In genomic region chr17:3988297-3989120, GRCh38 we compare ENCODE assay signal across 27 cellular contexts. TPM values are rescaled to one million over a fixed set of nuclear protein-coding genes. Genes with fewer than 3 reads are reported as not detected.
DNase-seq lines count a peak whose midpoint lies in the region; ATAC-seq, FAIRE-seq and TF ChIP-seq lines count a peak whose summit lies in the region.
"Had no signal": no experiment of that assay in that cellular context is flagged by ENCODE, and none has a peak within 500 bp of the region (broad histone marks: within the 10 kb centered on the region; RNA-seq: fewer than 3 reads in every experiment).

No MANE protein-coding gene starts in this region.

- 0 out of 2 replicates have a peak overlapping the region, but pooled peaks have one; percentile 94 for H2AK5ac ChIP-seq in H1 (ENCODE audit: low read depth, low read length)

- H3K36me3 Mint-ChIP-seq in endodermal cell (ENCODE audit: low read depth): no peaks in the 10 kb centered on the region
- H3K36me3 Mint-ChIP-seq: naive thymus-derived CD4-positive, alpha-beta T cell had no signal

- ATAC-seq in left cardiac atrium (no peak), HepG2 (no peak)
- ATAC-seq: activated naive CD8-positive, alpha-beta T cell treated with anti-CD3 and anti-CD28 coated beads, Interleukin-2, amount 50 U/mL, for 24 hours; body of pancreas; naive thymus-derived CD4-positive, alpha-beta T cell had no signal

- H3K27me3 ChIP-seq in right atrium auricular region (no peaks in the 10 kb centered on the region), H1 (replicated peaks in 1 of 4; ENCODE audit: control insufficient read depth in 3 of 4, extremely low read depth in 1 of 4, insufficient read depth in 3 of 4, low read length in 3 of 4) (no peaks in the 10 kb centered on the region), HepG2 (ENCODE audit: control insufficient read depth in 1 of 2, insufficient read depth in 2 of 2, low read length in 2 of 2) (peaks cover 1 to 30% of the 10 kb centered on the region in 2 experiments), thyroid gland (no peaks in the 10 kb centered on the region), endodermal cell (ENCODE audit: control insufficient read depth, insufficient read depth, low read length, poor library complexity, severe bottlenecking) (no peaks in the 10 kb centered on the region)
- H3K27me3 ChIP-seq: body of pancreas, hepatocyte had no signal

- no peak overlapping the region for H2BK20ac ChIP-seq in H1 (ENCODE audit: low read length)

- POLR2A ChIA-PET in H1 (lab: Charles Lee; ENCODE audit: partially characterized antibody) (no interaction called here), HepG2 (lab: Yijun Ruan, JAX) (no interaction called here), OCI-LY7 (lab: Charles Lee) (interaction anchor here (0.6 to 0.7 kb wide), 5 partner anchors 8 to 172 kb away, joined by 3 to 6 read pairs (median 5); partner anchors contain the start of gene P2RX1)

- H3K27me3 Mint-ChIP-seq in endodermal cell (ENCODE audit: insufficient read depth): no peaks in the 10 kb centered on the region
- H3K27me3 Mint-ChIP-seq: stimulated activated naive CD8-positive, alpha-beta T cell treated with anti-CD3 and anti-CD28 coated beads, Interleukin-15, Interleukin-2, amounts not matched to agents 100 ng/mL and 50 ng/mL, for 24 hours had no signal

- BruUV-seq in HepG2 (replicated peaks; lab: Mats Ljungman, UMichigan) (no TSS peak), OCI-LY7 (replicated peaks; lab: Mats Ljungman, UMichigan) (no TSS peak)

- H3K9me3 ChIP-seq in right atrium auricular region (no peaks in the 10 kb centered on the region), H1 (ENCODE audit: insufficient read depth in 2 of 2, low read depth in 1 of 2, low read length in 1 of 2) (no peaks in the 10 kb centered on the region), HepG2 (ENCODE audit: low read length) (no peaks in the 10 kb centered on the region), thyroid gland (no peaks in the 10 kb centered on the region), endodermal cell (ENCODE audit: control insufficient read depth, low read length) (no peaks in the 10 kb centered on the region), OCI-LY7 (ENCODE audit: low read length) (no peaks in the 10 kb centered on the region)
- H3K9me3 ChIP-seq: body of pancreas, tibial nerve had no signal

- peak overlapping the region; percentile 63; the same call in 1 of the 2 replicates for H2BK15ac ChIP-seq in H1 (ENCODE audit: low read length)

- H3K4me1 Mint-ChIP-seq in endodermal cell: no peaks in the 10 kb centered on the region

- no peak overlapping the region for H3K56ac ChIP-seq in H1 (replicated peaks; ENCODE audit: insufficient read length, low read depth, low read length)

- H4K20me1 ChIP-seq in H1 (replicated peaks in 1 of 2; ENCODE audit: control insufficient read depth in 1 of 2, insufficient read depth in 2 of 2, low read length in 2 of 2) (no peaks in the 10 kb centered on the region), HepG2 (ENCODE audit: insufficient read depth, low read length) (no peaks in the 10 kb centered on the region), OCI-LY7 (ENCODE audit: insufficient read depth, low read length) (no peaks in the 10 kb centered on the region)

- H3K9me3 Mint-ChIP-seq in endodermal cell: no peaks in the 10 kb centered on the region
- H3K9me3 Mint-ChIP-seq: activated naive CD8-positive, alpha-beta T cell treated with anti-CD3 and anti-CD28 coated beads, Interleukin-2, amount 50 U/mL, for 24 hours; naive thymus-derived CD4-positive, alpha-beta T cell; stimulated activated naive CD8-positive, alpha-beta T cell treated with anti-CD3 and anti-CD28 coated beads, Interleukin-15, Interleukin-2, amounts not matched to agents 100 ng/mL and 50 ng/mL, for 24 hours had no signal

- no peaks in the 10 kb centered on the region for H3K9me2 ChIP-seq in OCI-LY7 (ENCODE audit: insufficient read depth, low read length)

- no peak for TF ChIP-seq EP300 in H1 (IDR thresholded peaks at IDR 0.05; ENCODE audit: borderline replicate concordance in 1 of 2, low read depth in 2 of 2, low read length in 2 of 2)
- no peak for TF ChIP-seq EP300 in HepG2 (IDR thresholded peaks at IDR 0.05; ENCODE audit: low read depth in 2 of 2, low read length in 2 of 2)
- no peak for TF ChIP-seq EP300 in HepG2 (CRISPR knock-in tag; IDR thresholded peaks at IDR 0.05; ENCODE audit: borderline replicate concordance)

- no peak overlapping the region for H3K27ac Mint-ChIP-seq in endodermal cell
- H3K27ac Mint-ChIP-seq: activated naive CD8-positive, alpha-beta T cell treated with anti-CD3 and anti-CD28 coated beads, Interleukin-2, amount 50 U/mL, for 24 hours; stimulated activated naive CD8-positive, alpha-beta T cell treated with anti-CD3 and anti-CD28 coated beads, Interleukin-15, Interleukin-2, amounts not matched to agents 100 ng/mL and 50 ng/mL, for 24 hours had no signal

- no peak overlapping the region for H2BK5ac ChIP-seq in H1 (ENCODE audit: low read depth, low read length)

- 90% methylated on average over 8 of the region's 8 CpGs; no CpG with 5 or more reads in 1 of the 2 experiments for WGBS in H1 (ENCODE audit: extremely low coverage in 1 of 2, insufficient coverage in 1 of 2, insufficient read length in 1 of 2, insufficient replicate concordance in 2 of 2, low coverage in 1 of 2, low lambda C conversion rate in 2 of 2, missing lambda C conversion rate in 1 of 2), 2 experiments
- 55% methylated on average over 8 of the region's 8 CpGs for WGBS in HepG2 (ENCODE audit: low lambda C conversion rate)
- 85 to 90% methylated on average over 8 of the region's 8 CpGs for WGBS in thyroid gland, 2 donors
- 92 to 94% methylated on average over 8 of the region's 8 CpGs for WGBS in endodermal cell (ENCODE audit: insufficient coverage in 1 of 2, insufficient read length in 1 of 2), 2 experiments

- no peak overlapping the region for H3K4me3 ChIP-seq in right atrium auricular region
- H3K4me3 ChIP-seq in H1 (ENCODE audit: extremely low read depth in 1 of 4, insufficient read depth in 2 of 4, low read depth in 3 of 4, low read length in 4 of 4): no peak overlapping the region
- no peak overlapping the region for H3K4me3 ChIP-seq in HepG2 (replicated peaks in 1 of 3; ENCODE audit: insufficient read depth in 1 of 3, low read depth in 2 of 3, low read length in 3 of 3)
- H3K4me3 ChIP-seq in thyroid gland (replicated peaks in 1 of 3): no peak overlapping the region
- H3K4me3 ChIP-seq in endodermal cell (ENCODE audit: low read length): no peak overlapping the region
- H3K4me3 ChIP-seq in OCI-LY7 (ENCODE audit: low read depth, low read length, poor library complexity, severe bottlenecking): no peak overlapping the region
- H3K4me3 ChIP-seq: body of pancreas, hepatocyte, skin epidermis, tibial nerve had no signal

- no peak for TF ChIP-seq CTCF in right atrium auricular region (IDR thresholded peaks at IDR 0.05)
- no peak for TF ChIP-seq CTCF in H1 (IDR thresholded peaks at IDR 0.05; ENCODE audit: control extremely low read depth in 1 of 3, insufficient read depth in 1 of 3, low read depth in 1 of 3, low read length in 3 of 3)
- no peak for TF ChIP-seq CTCF in HepG2 (CRISPR knock-in tag; IDR thresholded peaks at IDR 0.05)
- TF ChIP-seq CTCF in thyroid gland (IDR thresholded peaks at IDR 0.05): no peak
- TF ChIP-seq CTCF in endodermal cell (conservative IDR thresholded peaks at IDR 0.05): no peak
- TF ChIP-seq CTCF in OCI-LY7 (conservative IDR thresholded peaks at IDR 0.05; ENCODE audit: low read length): no peak

- H3K79me1 ChIP-seq in H1 (ENCODE audit: low read depth, low read length): no peaks in the 10 kb centered on the region

- CTCF ChIA-PET in H1 (lab: Charles Lee; ENCODE audit: partially characterized antibody) (interaction anchor here (1.0 to 1.7 kb wide), 4 partner anchors 8 to 23 kb away, joined by 3 to 7 read pairs (median 4); no protein-coding TSS in a partner anchor), HepG2 (lab: Yijun Ruan, JAX; ENCODE audit: low intra/inter-chr PET ratio, low total read pairs) (no interaction called here), OCI-LY7 (lab: Charles Lee; ENCODE audit: unreplicated experiment) (no interaction called here)

- H3K4me1 ChIP-seq in right atrium auricular region: peaks cover 0 to 37% of the 10 kb centered on the region in 2 donors
- peaks cover 0 to 5% (median under 1%) of the 10 kb centered on the region in 4 experiments; a peak in 2 of 7 replicates for H3K4me1 ChIP-seq in H1 (replicated peaks in 1 of 4; ENCODE audit: control insufficient read depth in 3 of 4, insufficient read depth in 4 of 4, low read length in 3 of 4)
- H3K4me1 ChIP-seq in HepG2 (ENCODE audit: insufficient read depth, low read length): peaks cover 46% of the 10 kb centered on the region
- H3K4me1 ChIP-seq in thyroid gland: peaks cover 0 to 28% of the 10 kb centered on the region in 2 donors
- no peaks in the 10 kb centered on the region for H3K4me1 ChIP-seq in endodermal cell (ENCODE audit: control insufficient read depth, insufficient read depth, low read length)
- H3K4me1 ChIP-seq in OCI-LY7 (ENCODE audit: insufficient read depth, low read length, poor library complexity, severe bottlenecking): peaks cover 25% of the 10 kb centered on the region

- no peaks in the 10 kb centered on the region for H3K79me2 ChIP-seq in H1 (ENCODE audit: control insufficient read depth in 1 of 2, insufficient read depth in 2 of 2, low read length in 2 of 2)
- H3K79me2 ChIP-seq in HepG2 (ENCODE audit: insufficient read depth, low read length): no peaks in the 10 kb centered on the region
- H3K79me2 ChIP-seq in OCI-LY7 (ENCODE audit: insufficient read depth, low read depth, low read length): no peaks in the 10 kb centered on the region
- H3K79me2 ChIP-seq: hepatocyte had no signal

- H3K23me2 ChIP-seq in H1 (ENCODE audit: low read depth, low read length): no peaks in the 10 kb centered on the region

- DNase-seq in right atrium auricular region (ENCODE audit: low spot score): no peak
- DNase-seq in left cardiac atrium: no peak
- DNase-seq in H1 (ENCODE audit: low read depth in 1 of 2, low spot score in 2 of 2): no peak
- DNase-seq in HepG2 (ENCODE audit: low spot score): no peak
- no peak for DNase-seq in RCC 7860 (ENCODE audit: low spot score)
- no peak for DNase-seq in thyroid gland
- DNase-seq in endodermal cell: no peak
- no peak for DNase-seq in OCI-LY7 (ENCODE audit: low spot score)
- DNase-seq: activated CD4-positive, alpha-beta T cell treated with anti-CD3 and anti-CD28 coated beads for 4 hours; activated gamma-delta T cell; activated naive CD8-positive, alpha-beta T cell treated with anti-CD3 and anti-CD28 coated beads, Interleukin-2, amount 50 U/mL, for 24 hours; activated T-cell treated with anti-CD3 and anti-CD28 coated beads for 4 hours; body of pancreas; cerebellar nuclear complex; DMS153; foreskin melanocyte; midbrain; naive thymus-derived CD4-positive, alpha-beta T cell; NCI-H1694; occipital lobe had no signal

- H2AFZ ChIP-seq in H1 (ENCODE audit: low read length): no peak overlapping the region; the same call in 1 of the 2 replicates
- no peak overlapping the region for H2AFZ ChIP-seq in HepG2 (ENCODE audit: low read length)
- H2AFZ ChIP-seq in OCI-LY7 (ENCODE audit: low read length): no peak overlapping the region
- H2AFZ ChIP-seq: hepatocyte had no signal

- no peak overlapping the region for H4K8ac ChIP-seq in H1 (ENCODE audit: extremely low read depth, insufficient read depth, low read length)

- no peak overlapping the region for H3K14ac ChIP-seq in H1 (ENCODE audit: insufficient read length)

- H3K9ac ChIP-seq in H1 (replicated peaks in 1 of 4; ENCODE audit: extremely low read depth in 1 of 4, low read depth in 3 of 4, low read length in 3 of 4) (peak overlapping the region in 1 of 4 experiments; percentile 40; a peak in 1 of 7 replicates), HepG2 (ENCODE audit: insufficient read depth, low read depth, low read length) (no peak overlapping the region), endodermal cell (ENCODE audit: extremely low read depth, low read length, poor library complexity, severe bottlenecking) (no peak overlapping the region)

- no peak overlapping the region for H3K18ac ChIP-seq in H1 (ENCODE audit: extremely low read depth, low read length)

- in situ Hi-C loops in HepG2 (cut with HindIII; ENCODE audit: extremely low pct_ligation_motif_present, low pct_unique_long_range_greater_than_20kb): no loop called here

- no peaks in the 10 kb centered on the region for H3K36me3 ChIP-seq in right atrium auricular region
- H3K36me3 ChIP-seq in H1 (ENCODE audit: control insufficient read depth in 2 of 4, insufficient read depth in 4 of 4, low read length in 3 of 4): no peaks in the 10 kb centered on the region
- no peaks in the 10 kb centered on the region for H3K36me3 ChIP-seq in HepG2 (replicated peaks in 1 of 2; ENCODE audit: control insufficient read depth in 1 of 2, insufficient read depth in 2 of 2, low read length in 2 of 2)
- H3K36me3 ChIP-seq in thyroid gland: no peaks in the 10 kb centered on the region
- no peaks in the 10 kb centered on the region for H3K36me3 ChIP-seq in endodermal cell (ENCODE audit: control insufficient read depth, insufficient read depth, low read length)
- no peaks in the 10 kb centered on the region for H3K36me3 ChIP-seq in OCI-LY7 (ENCODE audit: insufficient read depth, low read length)
- H3K36me3 ChIP-seq: tibial nerve had no signal

- H2BK12ac ChIP-seq in H1 (ENCODE audit: low read depth, low read length): no peak overlapping the region; the same call in 1 of the 2 replicates

- no peak for TF ChIP-seq POLR2A in H1 (IDR thresholded peaks at IDR 0.05; ENCODE audit: control extremely low read depth in 1 of 2, low read depth in 2 of 2, low read length in 2 of 2)
- no peak for TF ChIP-seq POLR2A in HepG2 (IDR thresholded peaks at IDR 0.05; ENCODE audit: insufficient read depth in 1 of 2, low read depth in 2 of 2, low read length in 2 of 2)
- TF ChIP-seq POLR2A in thyroid gland (IDR thresholded peaks at IDR 0.05): no peak

- no peak overlapping the region for H4K5ac ChIP-seq in H1 (ENCODE audit: insufficient read length, low read depth, low read length)

- TF ChIP-seq RAD21 in H1 (IDR thresholded peaks at IDR 0.05 in 1 of 2, conservative IDR thresholded peaks at IDR 0.05 in 1 of 2; ENCODE audit: low read depth in 2 of 2, low read length in 2 of 2) (no peak), HepG2 (CRISPR knock-in tag; IDR thresholded peaks at IDR 0.05) (no peak)

- H3K23ac ChIP-seq in H1 (ENCODE audit: insufficient read length): no peak overlapping the region

- no peak overlapping the region for H2BK120ac ChIP-seq in H1 (replicated peaks; ENCODE audit: low read depth, low read length)

- FAIRE-seq in H1 (lab: Jason Lieb, UNC): no peak
- no peak for FAIRE-seq in HepG2 (lab: Jason Lieb, UNC)
- FAIRE-seq in RCC 7860 (lab: Jason Lieb, UNC): no peak
- FAIRE-seq: G401.6 had no signal

- intact Hi-C loops in left cardiac atrium (cut with DNase I): no loop called here
- intact Hi-C loops in HepG2 (cut with micrococcal nuclease; ENCODE audit: unreplicated experiment): no loop called here
- intact Hi-C loops in thyroid gland (cut with DNase I): no loop called here
- intact Hi-C loops in OCI-LY7 (cut with micrococcal nuclease; ENCODE audit: unreplicated experiment): no loop called here

- peak overlapping the region; percentile 14 to 23 for H3K27ac ChIP-seq in right atrium auricular region
- no peak overlapping the region for H3K27ac ChIP-seq in H1 (ENCODE audit: low read depth, low read length)
- no peak overlapping the region for H3K27ac ChIP-seq in HepG2 (ENCODE audit: extremely low read length, insufficient read depth, low read length)
- H3K27ac ChIP-seq in thyroid gland: no peak overlapping the region
- no peak overlapping the region for H3K27ac ChIP-seq in endodermal cell (ENCODE audit: low read depth, low read length)
- no peak overlapping the region for H3K27ac ChIP-seq in OCI-LY7 (ENCODE audit: low read depth, low read length, poor library complexity, severe bottlenecking)
- H3K27ac ChIP-seq: epithelial cell of prostate, hepatocyte, HL-60, tibial nerve had no signal

- H3K4ac ChIP-seq in H1 (replicated peaks; ENCODE audit: insufficient read length, low read depth, low read length): no peak overlapping the region

- peak overlapping the region; percentile 5 for H4K91ac ChIP-seq in H1 (replicated peaks; ENCODE audit: insufficient read length, low read length)

- H3K4me2 ChIP-seq in H1 (ENCODE audit: insufficient read depth in 1 of 2, low read depth in 2 of 2, low read length in 2 of 2) (no peak overlapping the region), HepG2 (ENCODE audit: low read depth, low read length) (no peak overlapping the region), OCI-LY7 (ENCODE audit: low read length) (no peak overlapping the region)
- H3K4me2 ChIP-seq: hepatocyte had no signal

- H3K4me3 Mint-ChIP-seq in endodermal cell: no peak overlapping the region
- H3K4me3 Mint-ChIP-seq: activated naive CD8-positive, alpha-beta T cell treated with anti-CD3 and anti-CD28 coated beads, Interleukin-2, amount 50 U/mL, for 24 hours; naive thymus-derived CD4-positive, alpha-beta T cell; stimulated activated naive CD8-positive, alpha-beta T cell treated with anti-CD3 and anti-CD28 coated beads, Interleukin-15, Interleukin-2, amounts not matched to agents 100 ng/mL and 50 ng/mL, for 24 hours had no signal

RNA-seq across cellular contexts. Expression of gene ATP2A3, which starts 24.3 kb away (rescaled TPM):
- total RNA-seq in right atrium auricular region (10 to 100 TPM in 1 of 2 donors, 1 to 10 TPM in 1; 5.5 to 12.2 TPM), left cardiac atrium (10 to 100 TPM in 1 of 2 donors, 1 to 10 TPM in 1; 8.6 to 12.0 TPM), HepG2 (2016; rRNA removed; fragmentation: Illumina TruSeq; extraction: Trizol) (not detected in 2 replicates), thyroid gland (10 to 100 TPM in 2 of 4 donors, 1 to 10 TPM in 2; 6.9 to 18.6 (median 9.1) TPM), endodermal cell (1 to 10 TPM; 1.4 to 3.7 TPM), OCI-LY7 (2022) (322 and 353 TPM in 2 replicates)
- total RNA-seq in H1 (2021; fragmentation: NEBNext Ultra II Directional; extraction: Animal tissue kit (Norgen Biotek cat#: 25700)): 32.0 and 32.5 TPM in 2 replicates
- polyA plus RNA-seq in H1 (2011; rRNA removed) (18.4 and 28.7 TPM in 2 replicates), HepG2 (2011; rRNA removed) (0.07 and 0.10 TPM in 2 replicates)
- 17.3 TPM for polyA plus RNA-seq in H1 (2011; cell fraction: cytosol; rRNA removed)
- 53.0 TPM for polyA plus RNA-seq in H1 (2011; cell fraction: nucleus; rRNA removed)
- polyA plus RNA-seq in H1 (2012, experiment 1 of 2): 15.4 to 27.6 TPM (median 23.1 TPM) in 4 replicates
- polyA plus RNA-seq in H1 (2012, experiment 2 of 2): 16.2 TPM
- polyA plus RNA-seq in H1 (2013, experiment 1 of 2): 40.2 TPM
- 37.1 TPM for polyA plus RNA-seq in H1 (2013, experiment 2 of 2)
- 12.7 and 14.2 TPM in 2 replicates for polyA minus RNA-seq in H1 (2011; rRNA and poly(A)+ RNA removed)
- polyA minus RNA-seq in H1 (2011; cell fraction: cytosol; rRNA and poly(A)+ RNA removed): 13.9 TPM
- polyA minus RNA-seq in H1 (2011; cell fraction: nucleus; rRNA and poly(A)+ RNA removed): 22.1 TPM
- not detected in 2 replicates for total RNA-seq in HepG2 (2016; cell fraction: cytosol; rRNA removed; fragmentation: Illumina TruSeq; extraction: Trizol; ENCODE audit: low read depth)
- not detected in 2 replicates for total RNA-seq in HepG2 (2016; cell fraction: insoluble cytoplasmic fraction; rRNA removed; fragmentation: Illumina TruSeq; extraction: Trizol)
- not detected in 2 replicates for total RNA-seq in HepG2 (2016; cell fraction: membrane; rRNA removed; fragmentation: Illumina TruSeq; extraction: Trizol)
- total RNA-seq in HepG2 (2016; cell fraction: nucleus; rRNA removed; fragmentation: Illumina TruSeq; extraction: Trizol): not detected in 2 replicates
- 0.03 and 0.14 TPM in 2 replicates for polyA plus RNA-seq in HepG2 (2011; cell fraction: cytosol; rRNA removed)
- 0.16 and 0.40 TPM in 2 replicates for polyA plus RNA-seq in HepG2 (2011; cell fraction: nucleus; rRNA removed)
- 0.15 and 0.25 TPM in 2 replicates for polyA plus RNA-seq in HepG2 (2012)
- not detected in 2 replicates for polyA plus RNA-seq in HepG2 (2016; cell fraction: cytosol; fragmentation: Illumina TruSeq; extraction: Trizol; ENCODE audit: low read depth)
- polyA plus RNA-seq in HepG2 (2016; cell fraction: insoluble cytoplasmic fraction; fragmentation: Illumina TruSeq; extraction: Trizol; ENCODE audit: low read depth): not detected in 2 replicates
- not detected in 2 replicates for polyA plus RNA-seq in HepG2 (2016; cell fraction: membrane; fragmentation: Illumina TruSeq; extraction: Trizol; ENCODE audit: low read depth)
- not detected in 2 replicates for polyA plus RNA-seq in HepG2 (2016; cell fraction: nucleus; fragmentation: Illumina TruSeq; extraction: Trizol; ENCODE audit: insufficient read depth, low read depth)
- polyA minus RNA-seq in HepG2 (2011; rRNA and poly(A)+ RNA removed; ENCODE audit: low replicate concordance): 0.52 and 1.2 TPM in 2 replicates
- not detected in 2 replicates for polyA minus RNA-seq in HepG2 (2011; cell fraction: cytosol; rRNA and poly(A)+ RNA removed)
- 0.13 TPM in 1 of 2 replicates, not detected in the other for polyA minus RNA-seq in HepG2 (2011; cell fraction: nucleus; rRNA and poly(A)+ RNA removed)
- 4.4 TPM for polyA plus RNA-seq in endodermal cell (2013, experiment 1 of 2)
- polyA plus RNA-seq in endodermal cell (2013, experiment 2 of 2): 2.5 TPM
- 84.0 and 108 TPM in 2 replicates for total RNA-seq in OCI-LY7 (2014; rRNA removed; shearing (Covaris generic))

Comparison
In these comparisons a context has a peak if more than half of its experiments do, and no peak if none do; other contexts are left out.
1. H3K27ac ChIP-seq: peak in right atrium auricular region (2 of 2); none in H1 (single experiment), HepG2 (single experiment), thyroid gland (0 of 3), endodermal cell (single experiment) and OCI-LY7 (single experiment).